Comparison of ENCODE assay signal across 1 cellular context in genomic region chr9:69178583-69179011, GRCh38.
TF ChIP-seq lines count a peak whose summit lies in the region.

No MANE protein-coding gene starts in this region.

TF ChIP-seq in IMR-90, 13 proteins besides CTCF, POLR2A, EP300 and RAD21 (continued from another document):
- TF ChIP-seq MAFK (IDR thresholded peaks at IDR 0.05; ENCODE audit: low read depth, low read length) (no peak), MXI1 (IDR thresholded peaks at IDR 0.05; ENCODE audit: borderline replicate concordance, low read depth, low read length) (no peak), MAZ (IDR thresholded peaks at IDR 0.05; ENCODE audit: borderline replicate concordance, low read depth, low read length) (no peak)
TF ChIP-seq in IMR-90: peak in this region for 1.
